In genomic region chr19:16262618-16263017, GRCh38 we compare ENCODE assay signal across 2 cellular contexts.
A peak's percentile ranks its signal among the peaks of the same experiment; 100 is the strongest.
TF ChIP-seq lines count a peak whose summit lies in the region.

No MANE protein-coding gene starts in this region.

TF ChIP-seq in A549, 52 proteins besides CTCF, POLR2A, EP300 and RAD21 (continued from another document):
- TF ChIP-seq USF2 (IDR thresholded peaks at IDR 0.05) (no peak), HES2 (IDR thresholded peaks at IDR 0.05) (no peak)

TF ChIP-seq in HepG2, 621 proteins besides CTCF, POLR2A, EP300 and RAD21 (continued from another document and continues in another):
- peak; percentile 36; the same call in 1 of the 2 replicates for TF ChIP-seq RERE (CRISPR knock-in tag; IDR thresholded peaks at IDR 0.05; ENCODE audit: low read depth)
- no peak for TF ChIP-seq HNRNPK (IDR thresholded peaks at IDR 0.05; ENCODE audit: low read depth, low read length, poor library complexity, severe bottlenecking)
- no peak for TF ChIP-seq NCOA5 (CRISPR knock-in tag; IDR thresholded peaks at IDR 0.05)
- no peak for TF ChIP-seq DPF2 (CRISPR knock-in tag; IDR thresholded peaks at IDR 0.05; ENCODE audit: borderline replicate concordance, low read depth)
- TF ChIP-seq ZNF274 (CRISPR knock-in tag; IDR thresholded peaks at IDR 0.05): 0 out of 2 replicates have a peak, but pooled peaks have one; percentile 43
- TF ChIP-seq SMAD3 (CRISPR knock-in tag; IDR thresholded peaks at IDR 0.05): no peak
- TF ChIP-seq HNRNPL (IDR thresholded peaks at IDR 0.05; ENCODE audit: low read depth, low read length): 0 out of 2 replicates have a peak, but pooled peaks have one; percentile 48
- TF ChIP-seq PATZ1 (CRISPR knock-in tag; IDR thresholded peaks at IDR 0.05): peak; percentile 62
- TF ChIP-seq MYC (CRISPR knock-in tag; IDR thresholded peaks at IDR 0.05; ENCODE audit: borderline replicate concordance): no peak; the same call in 1 of the 2 replicates
- TF ChIP-seq ZNF768 (CRISPR knock-in tag; IDR thresholded peaks at IDR 0.05): no peak
- no peak for TF ChIP-seq PBX3 (CRISPR knock-in tag; IDR thresholded peaks at IDR 0.05; ENCODE audit: borderline replicate concordance)
- no peak for TF ChIP-seq ZNF337 (CRISPR knock-in tag; IDR thresholded peaks at IDR 0.05; ENCODE audit: borderline replicate concordance, low read depth)
- TF ChIP-seq NR3C1 (CRISPR knock-in tag; IDR thresholded peaks at IDR 0.05): no peak
- TF ChIP-seq HOXD1 (CRISPR knock-in tag; IDR thresholded peaks at IDR 0.05): no peak
- TF ChIP-seq PAWR (CRISPR knock-in tag; IDR thresholded peaks at IDR 0.05; ENCODE audit: borderline replicate concordance): no peak
- TF ChIP-seq HNF1B (CRISPR knock-in tag; IDR thresholded peaks at IDR 0.05): peak; percentile 76
- TF ChIP-seq LCORL (IDR thresholded peaks at IDR 0.05): no peak
- peak; percentile 48; the same call in 1 of the 2 replicates for TF ChIP-seq LCORL (CRISPR knock-in tag; IDR thresholded peaks at IDR 0.05)
- no peak for TF ChIP-seq ZNF142 (CRISPR knock-in tag; IDR thresholded peaks at IDR 0.05)
- TF ChIP-seq ETV6 (CRISPR knock-in tag; conservative IDR thresholded peaks at IDR 0.05): no peak
- TF ChIP-seq CEBPB (IDR thresholded peaks at IDR 0.05; ENCODE audit: borderline replicate concordance, low read depth, low read length): no peak
- no peak for TF ChIP-seq POLR2AphosphoS5 (IDR thresholded peaks at IDR 0.05; ENCODE audit: low read depth, low read length)
- TF ChIP-seq CHCHD3 (CRISPR knock-in tag; IDR thresholded peaks at IDR 0.05): no peak
- TF ChIP-seq KDM3A (CRISPR knock-in tag; IDR thresholded peaks at IDR 0.05; ENCODE audit: low read depth): no peak
- TF ChIP-seq HNF4A (CRISPR knock-in tag; IDR thresholded peaks at IDR 0.05): peak; percentile 72
- TF ChIP-seq HOXA5 (CRISPR knock-in tag; IDR thresholded peaks at IDR 0.05): no peak
- TF ChIP-seq HDAC2 (CRISPR knock-in tag; IDR thresholded peaks at IDR 0.05): peak; percentile 64; the same call in 1 of the 2 replicates
- TF ChIP-seq ZZZ3 (CRISPR knock-in tag; IDR thresholded peaks at IDR 0.05; ENCODE audit: borderline replicate concordance): no peak
- TF ChIP-seq NPAS2 (CRISPR knock-in tag; IDR thresholded peaks at IDR 0.05; ENCODE audit: borderline replicate concordance): no peak
- no peak for TF ChIP-seq TAF1 (CRISPR knock-in tag; IDR thresholded peaks at IDR 0.05)
- peak; percentile 48; the same call in 1 of the 2 replicates for TF ChIP-seq FOXP4 (CRISPR knock-in tag; IDR thresholded peaks at IDR 0.05)
- TF ChIP-seq KLF15 (CRISPR knock-in tag; IDR thresholded peaks at IDR 0.05; ENCODE audit: borderline replicate concordance): no peak
- TF ChIP-seq GLMP (CRISPR knock-in tag; IDR thresholded peaks at IDR 0.05; ENCODE audit: borderline replicate concordance): no peak
- peak; percentile 89 for TF ChIP-seq ZNF512B (CRISPR knock-in tag; IDR thresholded peaks at IDR 0.05; ENCODE audit: borderline replicate concordance)
- TF ChIP-seq FOSL2 (CRISPR knock-in tag; IDR thresholded peaks at IDR 0.05): peak; percentile 41
- 0 out of 2 replicates have a peak, but pooled peaks have one; percentile 34 for TF ChIP-seq GFI1 (CRISPR knock-in tag; IDR thresholded peaks at IDR 0.05; ENCODE audit: borderline replicate concordance)
